27 cellular contexts compared by ENCODE assay signal in the genomic region with DNA sequence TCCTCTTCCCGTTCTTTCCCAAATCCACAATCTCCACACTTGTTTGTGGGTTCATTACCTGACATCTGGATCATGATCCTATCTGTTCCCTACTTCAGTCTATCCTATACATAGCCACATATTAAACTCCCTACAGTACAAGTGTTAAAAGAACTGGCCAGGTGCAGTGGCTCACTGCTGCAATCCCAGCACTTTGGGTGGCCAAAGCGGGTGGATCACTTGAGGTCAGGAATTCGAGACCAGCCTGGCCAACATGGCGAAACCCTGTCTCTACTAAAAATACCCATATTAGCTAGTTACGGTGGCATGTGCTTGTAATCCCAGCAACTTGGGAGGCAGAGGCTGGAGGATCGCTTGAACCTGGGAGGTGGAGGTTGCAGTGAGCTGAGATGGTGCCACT.
"Had no signal": no experiment of that assay in that cellular context is flagged by ENCODE, and none has a peak within 500 bp of the region (broad histone marks: within the 10 kb centered on the region; RNA-seq: fewer than 3 reads in every experiment).

No MANE protein-coding gene starts in this region.

- H3K4me2 ChIP-seq: neural progenitor cell had no signal

- H3K4me1 ChIP-seq: neural progenitor cell, spleen had no signal

- H3K4me3 ChIP-seq: left lung, lower lobe of right lung, neural progenitor cell, spleen, suprapubic skin, tibial artery, uterus had no signal

- H3K9me3 ChIP-seq: left lung, lower lobe of right lung, neutrophil, spleen, suprapubic skin, thoracic aorta, tibial artery, uterus had no signal

- H3K27me3 ChIP-seq: left lung, neural progenitor cell, neutrophil, spleen, suprapubic skin, tibial artery, uterus had no signal

- H3K27me3 Mint-ChIP-seq: naive B cell; progenitor cell of endocrine pancreas; stimulated activated naive CD8-positive, alpha-beta T cell treated with anti-CD3 and anti-CD28 coated beads, Interleukin-15, Interleukin-2, amounts not matched to agents 100 ng/mL and 50 ng/mL, for 24 hours; type B pancreatic cell had no signal

- H3K27ac Mint-ChIP-seq: immature natural killer cell; natural killer cell; nephron progenitor cell; neural progenitor cell; progenitor cell of endocrine pancreas; stimulated activated effector memory CD8-positive, alpha-beta T cell treated with anti-CD3 and anti-CD28 coated beads, Interleukin-12 subunit alpha, Interleukin-12 subunit beta, amount 100 ng/mL, for 72 hours; stimulated activated naive CD8-positive, alpha-beta T cell treated with anti-CD3 and anti-CD28 coated beads, Interleukin-15, Interleukin-2, amounts not matched to agents 100 ng/mL and 50 ng/mL, for 24 hours; type B pancreatic cell had no signal

- H3K9me3 Mint-ChIP-seq: immature natural killer cell; naive B cell; natural killer cell; nephron progenitor cell; stimulated activated effector memory CD8-positive, alpha-beta T cell treated with anti-CD3 and anti-CD28 coated beads, Interleukin-12 subunit alpha, Interleukin-12 subunit beta, amount 100 ng/mL, for 72 hours; stimulated activated naive CD8-positive, alpha-beta T cell treated with anti-CD3 and anti-CD28 coated beads, Interleukin-15, Interleukin-2, amounts not matched to agents 100 ng/mL and 50 ng/mL, for 24 hours; type B pancreatic cell had no signal

- H3K36me3 ChIP-seq: left lung, lower lobe of right lung, neural progenitor cell, neutrophil, spleen, suprapubic skin, thoracic aorta, tibial artery, uterus had no signal

- H3K4me3 Mint-ChIP-seq: immature natural killer cell; naive B cell; natural killer cell; nephron progenitor cell; neural progenitor cell; stimulated activated effector memory CD8-positive, alpha-beta T cell treated with anti-CD3 and anti-CD28 coated beads, Interleukin-12 subunit alpha, Interleukin-12 subunit beta, amount 100 ng/mL, for 72 hours; stimulated activated naive CD8-positive, alpha-beta T cell treated with anti-CD3 and anti-CD28 coated beads, Interleukin-15, Interleukin-2, amounts not matched to agents 100 ng/mL and 50 ng/mL, for 24 hours; type B pancreatic cell had no signal

- ATAC-seq: left colon; lower lobe of right lung; natural killer cell; stimulated activated effector memory CD8-positive, alpha-beta T cell treated with anti-CD3 and anti-CD28 coated beads, Interleukin-12 subunit alpha, Interleukin-12 subunit beta, amount 100 ng/mL, for 72 hours had no signal

- H3K27ac ChIP-seq: left lung, lower lobe of right lung, neural progenitor cell, neutrophil, spleen, suprapubic skin had no signal

- DNase-seq: hypothalamus; immature natural killer cell; kidney; left colon; left lung; lower lobe of right lung; mesenchymal stem cell; naive B cell; natural killer cell; nephron progenitor cell; occipital lobe; retina; right cardiac atrium; small intestine; spleen; stimulated activated CD4-positive, alpha-beta T cell treated with anti-CD3 and anti-CD28 coated beads, Interleukin-4, amount 100 ng/mL, for 24 hours; stimulated activated naive CD4-positive, alpha-beta T cell; tibial artery; uterus had no signal

- H3K4me1 Mint-ChIP-seq: immature natural killer cell; naive B cell; natural killer cell; neural progenitor cell; stimulated activated effector memory CD8-positive, alpha-beta T cell treated with anti-CD3 and anti-CD28 coated beads, Interleukin-12 subunit alpha, Interleukin-12 subunit beta, amount 100 ng/mL, for 72 hours had no signal

- H3K36me3 Mint-ChIP-seq: naive B cell; natural killer cell; neural progenitor cell; stimulated activated effector memory CD8-positive, alpha-beta T cell treated with anti-CD3 and anti-CD28 coated beads, Interleukin-12 subunit alpha, Interleukin-12 subunit beta, amount 100 ng/mL, for 72 hours; type B pancreatic cell had no signal
